9 cellular contexts compared by ENCODE assay signal in the genomic region with DNA sequence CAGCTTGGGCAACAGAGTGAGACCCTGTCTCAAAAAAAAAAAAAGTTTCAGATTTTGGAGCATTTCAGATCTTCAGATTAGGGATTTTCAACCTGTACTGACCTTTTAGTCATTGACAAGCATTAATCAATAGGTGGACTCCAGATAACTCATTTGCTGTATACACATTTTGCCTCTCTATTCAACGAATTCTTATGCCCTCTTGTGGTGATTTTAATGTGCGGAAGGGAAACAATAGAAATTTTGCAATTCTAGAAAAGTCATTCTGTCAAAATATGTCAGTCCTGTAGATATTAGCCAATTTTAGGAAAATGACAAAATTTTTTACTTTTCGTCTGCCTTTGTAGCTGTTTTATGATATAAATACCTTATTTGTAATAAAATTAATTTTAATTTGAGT. TPM values are rescaled to one million over a fixed set of nuclear protein-coding genes. Genes with fewer than 3 reads are reported as not detected.
DNase-seq lines count a peak whose midpoint lies in the region; ATAC-seq and TF ChIP-seq lines count a peak whose summit lies in the region.
"Had no signal": no experiment of that assay in that cellular context is flagged by ENCODE, and none has a peak within 500 bp of the region (broad histone marks: within the 10 kb centered on the region; RNA-seq: fewer than 3 reads in every experiment).

No MANE protein-coding gene starts in this region.

- no peaks in the 10 kb centered on the region for H3K9me3 Mint-ChIP-seq in endothelial cell (ENCODE audit: unreplicated experiment)

- no peak overlapping the region for H3K4me3 Mint-ChIP-seq in endothelial cell (ENCODE audit: unreplicated experiment)
- H3K4me3 Mint-ChIP-seq: immature natural killer cell had no signal

- ATAC-seq in GM18867 (IDR thresholded peaks at IDR 0.05; ENCODE audit: unreplicated experiment) (peak; percentile 59), HG02840 (IDR thresholded peaks at IDR 0.05; ENCODE audit: low FRiP score, unreplicated experiment) (no peak), HG03139 (IDR thresholded peaks at IDR 0.05; ENCODE audit: unreplicated experiment) (no peak), HG03025 (IDR thresholded peaks at IDR 0.05; ENCODE audit: low FRiP score, unreplicated experiment) (no peak)

- H3K4me1 Mint-ChIP-seq in endothelial cell (ENCODE audit: unreplicated experiment) = no peaks in the 10 kb centered on the region
- H3K4me1 Mint-ChIP-seq: immature natural killer cell had no signal

- DNase-seq in AML-193 (lab: John Stamatoyannopoulos, UW) = peak; percentile 60 to 61
- DNase-seq in NOMO-1 treated with DMSO at 0.1 percent for 48 hours (lab: John Stamatoyannopoulos, UW; ENCODE audit: unreplicated experiment) = peak; percentile 51
- DNase-seq in endothelial cell (ENCODE audit: low spot score) = no peak
- no peak for DNase-seq in KG1 (lab: John Stamatoyannopoulos, UW)
- DNase-seq: immature natural killer cell had no signal

- TF ChIP-seq CTCF in endothelial cell (IDR thresholded peaks at IDR 0.05; ENCODE audit: unreplicated experiment) = peak; percentile 33

- H3K27ac Mint-ChIP-seq in endothelial cell (ENCODE audit: unreplicated experiment) = no peak overlapping the region
- H3K27ac Mint-ChIP-seq: immature natural killer cell had no signal

- H3K27me3 Mint-ChIP-seq in endothelial cell (ENCODE audit: unreplicated experiment) = no peaks in the 10 kb centered on the region

- no peaks in the 10 kb centered on the region for H3K36me3 Mint-ChIP-seq in endothelial cell (ENCODE audit: low read depth, unreplicated experiment)
- H3K36me3 Mint-ChIP-seq: immature natural killer cell had no signal

RNA-seq across cellular contexts. Expression of gene OR2G2, which starts 11.6 kb away (rescaled TPM):
- total RNA-seq in endothelial cell (ENCODE audit: unreplicated experiment) = not detected

RNA-seq across cellular contexts. Expression of gene GCSAML, which starts 27.6 kb away (rescaled TPM):
- total RNA-seq in endothelial cell (ENCODE audit: unreplicated experiment) = 0.23 TPM

RNA-seq across cellular contexts. Expression of gene OR2G3, which starts 28.9 kb away (rescaled TPM):
- total RNA-seq in endothelial cell (ENCODE audit: unreplicated experiment) = not detected

RNA-seq across cellular contexts. Expression of gene OR2C3, which starts 40.3 kb away (rescaled TPM):
- not detected for total RNA-seq in endothelial cell (ENCODE audit: unreplicated experiment)

Comparison
In these comparisons a context has a peak if more than half of its experiments do, and no peak if none do; other contexts are left out.
1. DNase-seq: peak in AML-193 (2 of 2) and NOMO-1 treated with DMSO at 0.1 percent for 48 hours (single experiment); none in endothelial cell (single experiment) and KG1 (single experiment).